21 cellular contexts compared by ENCODE assay signal in genomic region chr1:46596846-46597245, GRCh38. TPM values are rescaled to one million over a fixed set of nuclear protein-coding genes. Genes with fewer than 3 reads are reported as not detected.
A peak's percentile ranks its signal among the peaks of the same experiment; 100 is the strongest.
DNase-seq lines count a peak whose midpoint lies in the region; ATAC-seq lines count a peak whose summit lies in the region.
"Had no signal": no experiment of that assay in that cellular context is flagged by ENCODE, and none has a peak within 500 bp of the region (broad histone marks: within the 10 kb centered on the region; RNA-seq: fewer than 3 reads in every experiment).

No MANE protein-coding gene starts in this region.

- no peaks in the 10 kb centered on the region for H3K9me3 Mint-ChIP-seq in T-helper 1 cell treated with Interleukin-12 subunit alpha and Interleukin-12 subunit beta and Interleukin-4 antibody, amounts not matched to agents 30 μg/mL and 1 μg/mL, for 36 hours
- no peaks in the 10 kb centered on the region for H3K9me3 Mint-ChIP-seq in T-cell
- H3K9me3 Mint-ChIP-seq in stimulated activated effector memory CD8-positive, alpha-beta T cell treated with anti-CD3 and anti-CD28 coated beads, Interleukin-12 subunit alpha, Interleukin-12 subunit beta, amount 100 ng/mL, for 72 hours = no peaks in the 10 kb centered on the region
- H3K9me3 Mint-ChIP-seq: IgD-negative memory B cell had no signal

- peaks cover 62% of the 10 kb centered on the region for H3K36me3 Mint-ChIP-seq in T-helper 1 cell treated with Interleukin-12 subunit alpha and Interleukin-12 subunit beta and Interleukin-4 antibody, amounts not matched to agents 30 μg/mL and 1 μg/mL, for 36 hours (ENCODE audit: low read depth)
- H3K36me3 Mint-ChIP-seq in T-cell = peaks cover 39% of the 10 kb centered on the region
- peaks cover 34% of the 10 kb centered on the region for H3K36me3 Mint-ChIP-seq in stimulated activated effector memory CD8-positive, alpha-beta T cell treated with anti-CD3 and anti-CD28 coated beads, Interleukin-12 subunit alpha, Interleukin-12 subunit beta, amount 100 ng/mL, for 72 hours

- no peaks in the 10 kb centered on the region; the same call in 1 of the 2 replicates for H3K36me3 ChIP-seq in H7 (replicated peaks; ENCODE audit: control insufficient read depth, insufficient read depth, low read length)

- no peaks in the 10 kb centered on the region for H3K27me3 ChIP-seq in H7 (ENCODE audit: control insufficient read depth, insufficient read depth, low read length)

- ATAC-seq in T-cell (replicated peaks in 1 of 4) = no peak
- ATAC-seq in stimulated activated effector memory CD8-positive, alpha-beta T cell treated with anti-CD3 and anti-CD28 coated beads, Interleukin-12 subunit alpha, Interleukin-12 subunit beta, amount 100 ng/mL, for 72 hours = no peak
- no peak for ATAC-seq in HG03342 (IDR thresholded peaks at IDR 0.05; ENCODE audit: unreplicated experiment)
- no peak for ATAC-seq in GM21447 (IDR thresholded peaks at IDR 0.05; ENCODE audit: unreplicated experiment)
- ATAC-seq: Panc1 had no signal

- H3K27me3 Mint-ChIP-seq in T-helper 1 cell treated with Interleukin-12 subunit alpha and Interleukin-12 subunit beta and Interleukin-4 antibody, amounts not matched to agents 30 μg/mL and 1 μg/mL, for 36 hours (ENCODE audit: low read depth) = no peaks in the 10 kb centered on the region
- H3K27me3 Mint-ChIP-seq in T-cell = no peaks in the 10 kb centered on the region
- H3K27me3 Mint-ChIP-seq: B cell, IgD-negative memory B cell had no signal

- DNase-seq in T-helper 1 cell (no peak), T-cell (no peak), islet precursor cell (peak; percentile 77), H7 (no peak)
- no peak for DNase-seq in stimulated activated effector memory CD8-positive, alpha-beta T cell treated with anti-CD3 and anti-CD28 coated beads, Interleukin-12 subunit alpha, Interleukin-12 subunit beta, amount 100 ng/mL, for 72 hours (ENCODE audit: low spot score in 2 of 2)
- DNase-seq: GOT3, HCEC 1CT, MM.1S, NCI-H2029, NCI-H226, NCI-H510A, NCI-H69, SHP77 had no signal

- H3K4me1 Mint-ChIP-seq in T-helper 1 cell treated with Interleukin-12 subunit alpha and Interleukin-12 subunit beta and Interleukin-4 antibody, amounts not matched to agents 30 μg/mL and 1 μg/mL, for 36 hours (ENCODE audit: low read depth) = peaks cover 83% of the 10 kb centered on the region
- peaks cover 63 to 72% (median 64%) of the 10 kb centered on the region in 3 donors for H3K4me1 Mint-ChIP-seq in T-cell
- peaks cover 84% of the 10 kb centered on the region for H3K4me1 Mint-ChIP-seq in stimulated activated effector memory CD8-positive, alpha-beta T cell treated with anti-CD3 and anti-CD28 coated beads, Interleukin-12 subunit alpha, Interleukin-12 subunit beta, amount 100 ng/mL, for 72 hours

- H3K27ac Mint-ChIP-seq in T-helper 1 cell treated with Interleukin-12 subunit alpha and Interleukin-12 subunit beta and Interleukin-4 antibody, amounts not matched to agents 30 μg/mL and 1 μg/mL, for 36 hours = peak overlapping the region; percentile 39
- peak overlapping the region; percentile 50 for H3K27ac Mint-ChIP-seq in T-cell
- H3K27ac Mint-ChIP-seq in stimulated activated effector memory CD8-positive, alpha-beta T cell treated with anti-CD3 and anti-CD28 coated beads, Interleukin-12 subunit alpha, Interleukin-12 subunit beta, amount 100 ng/mL, for 72 hours = peak overlapping the region; percentile 56
- H3K27ac Mint-ChIP-seq: B cell, IgD-negative memory B cell had no signal

- H3K4me3 ChIP-seq in H7 (ENCODE audit: insufficient read depth, low read depth, low read length) = no peak overlapping the region

- no peak overlapping the region for H3K4me3 Mint-ChIP-seq in T-helper 1 cell treated with Interleukin-12 subunit alpha and Interleukin-12 subunit beta and Interleukin-4 antibody, amounts not matched to agents 30 μg/mL and 1 μg/mL, for 36 hours
- no peak overlapping the region for H3K4me3 Mint-ChIP-seq in T-cell
- no peak overlapping the region for H3K4me3 Mint-ChIP-seq in stimulated activated effector memory CD8-positive, alpha-beta T cell treated with anti-CD3 and anti-CD28 coated beads, Interleukin-12 subunit alpha, Interleukin-12 subunit beta, amount 100 ng/mL, for 72 hours
- H3K4me3 Mint-ChIP-seq: B cell had no signal

- POLR2A ChIA-PET in T-cell (lab: Charles Lee) = no interaction called here

- CTCF ChIA-PET in T-cell (lab: Charles Lee) = interaction anchor here in 1 of 2 donors (0.9 kb wide), 1 partner anchor 19 kb away, joined by 3 read pairs; no protein-coding TSS in a partner anchor

RNA-seq across cellular contexts. Expression of gene MKNK1, which starts 7.2 kb away (rescaled TPM):
- 10 to 100 TPM; 41.4 to 54.5 (median 52.7) TPM for total RNA-seq in T-cell
- total RNA-seq in H7 (2014; rRNA removed; shearing (Covaris generic)) = 31.3 and 34.7 TPM in 2 replicates

RNA-seq across cellular contexts. Expression of gene MOB3C, which starts 19.8 kb away (rescaled TPM):
- total RNA-seq in T-cell = 10 to 100 TPM; 13.2 to 29.6 (median 24.6) TPM
- total RNA-seq in H7 (2014; rRNA removed; shearing (Covaris generic)) = 1.3 and 3.4 TPM in 2 replicates

RNA-seq across cellular contexts. Expression of gene KNCN, which starts 45.4 kb away (rescaled TPM):
- total RNA-seq in T-cell = under 1 TPM in 1 of 5 donors, not detected in 4; 0.14 TPM
- total RNA-seq in H7 (2014; rRNA removed; shearing (Covaris generic)) = not detected in 2 replicates
- total RNA-seq: B cell, G401, SK-MEL-5 had no signal
